In genomic region chr22:32876516-32876915, GRCh38 we compare ENCODE assay signal across 22 cellular contexts.
"Had no signal": no experiment of that assay in that cellular context is flagged by ENCODE, and none has a peak within 500 bp of the region (broad histone marks: within the 10 kb centered on the region; RNA-seq: fewer than 3 reads in every experiment).

No MANE protein-coding gene starts in this region.

- ATAC-seq: effector memory CD8-positive, alpha-beta T cell; esophagus mucosa; foreskin keratinocyte; gastrocnemius medialis; gastroesophageal sphincter; heart left ventricle; heart right ventricle had no signal

- H3K9me3 Mint-ChIP-seq: dendritic cell treated with granulocyte-macrophage colony-stimulating factor and Interleukin-4, amounts not matched to agents 40 ng/mL and 50 ng/mL, for 4 days; effector memory CD8-positive, alpha-beta T cell; endodermal cell had no signal

- H3K4me3 Mint-ChIP-seq: dendritic cell treated with granulocyte-macrophage colony-stimulating factor and Interleukin-4, amounts not matched to agents 40 ng/mL and 50 ng/mL, for 4 days; effector memory CD8-positive, alpha-beta T cell; endodermal cell had no signal

- H3K27ac Mint-ChIP-seq: dendritic cell treated with granulocyte-macrophage colony-stimulating factor and Interleukin-4, amounts not matched to agents 40 ng/mL and 50 ng/mL, for 4 days; effector memory CD8-positive, alpha-beta T cell; endodermal cell had no signal

- DNase-seq: colonic mucosa; cortex of kidney; dermis blood vessel endothelial cell; dorsolateral prefrontal cortex; effector CD4-positive, alpha-beta T cell; effector CD8-positive, alpha-beta T cell; effector memory CD4-positive, alpha-beta T cell; effector memory CD8-positive, alpha-beta T cell; endodermal cell; erythroblast; esophagus squamous epithelium; foreskin fibroblast; foreskin keratinocyte; foreskin melanocyte; gastrocnemius medialis; glutamatergic neuron; head of caudate nucleus; heart left ventricle; heart right ventricle had no signal
